In genomic region chr9:136118061-136118366, GRCh38 we compare ENCODE assay signal across 8 cellular contexts. TPM values are rescaled to one million over a fixed set of nuclear protein-coding genes. Genes with fewer than 3 reads are reported as not detected.
DNase-seq lines count a peak whose midpoint lies in the region; ATAC-seq and TF ChIP-seq lines count a peak whose summit lies in the region.

No MANE protein-coding gene starts in this region.

- TF ChIP-seq POLR2A in ovary (IDR thresholded peaks at IDR 0.05) = no peak

- H3K4me3 ChIP-seq in LNCaP clone FGC (ENCODE audit: low read depth, low read length) (peak overlapping the region; percentile 64), endocrine pancreas (ENCODE audit: control insufficient read depth, insufficient read depth, low read length) (no peak overlapping the region), ovary (peak overlapping the region; percentile 73)

- 0% methylated on average over 9 to 36 of the region's 36 CpGs for WGBS in ovary, 3 donors

- no peaks in the 10 kb centered on the region for H3K36me3 ChIP-seq in endocrine pancreas (ENCODE audit: control insufficient read depth, insufficient read depth, low read length)
- H3K36me3 ChIP-seq in ovary = no peaks in the 10 kb centered on the region

- DNase-seq in LNCaP clone FGC (ENCODE audit: low read depth) (no peak), ovary (no peak), AML-193 (lab: John Stamatoyannopoulos, UW) (no peak), sciatic nerve (ENCODE audit: low spot score) (no peak), HT-29 (ENCODE audit: low spot score) (no peak), putamen (ENCODE audit: low spot score) (no peak)

- peak overlapping the region; percentile 73 for H3K9ac ChIP-seq in endocrine pancreas (ENCODE audit: control insufficient read depth, insufficient read depth, low read length)

- ATAC-seq in GM19395 (IDR thresholded peaks at IDR 0.05; ENCODE audit: unreplicated experiment) = peak; percentile 13
- no peak for ATAC-seq in sciatic nerve

- TF ChIP-seq CTCF in LNCaP clone FGC (IDR thresholded peaks at IDR 0.05; ENCODE audit: control insufficient read depth, extremely low read depth, insufficient read depth) (no peak), ovary (IDR thresholded peaks at IDR 0.05) (no peak)

- H3K27me3 ChIP-seq in endocrine pancreas (ENCODE audit: control insufficient read depth, insufficient read depth, low read length) = no peaks in the 10 kb centered on the region
- no peaks in the 10 kb centered on the region for H3K27me3 ChIP-seq in ovary

- intact Hi-C loops in ovary (cut with DNase I) = no loop called here
- intact Hi-C loops in sciatic nerve (cut with DNase I) = no loop called here

- H3K9me3 ChIP-seq in endocrine pancreas (ENCODE audit: control insufficient read depth, low read length) (no peaks in the 10 kb centered on the region), ovary (no peaks in the 10 kb centered on the region)

- H3K4me1 ChIP-seq in endocrine pancreas (ENCODE audit: control insufficient read depth, insufficient read depth, low read length) (no peaks in the 10 kb centered on the region), ovary (ENCODE audit: insufficient read depth) (peaks cover 5% of the 10 kb centered on the region)

- TF ChIP-seq EP300 in ovary (IDR thresholded peaks at IDR 0.05) = no peak

- peak overlapping the region; percentile 76 to 95 for H3K27ac ChIP-seq in ovary

RNA-seq across cellular contexts. Expression of gene TMEM250, which starts 0.7 kb away (rescaled TPM):
- 10 to 100 TPM; 13.8 to 35.2 (median 26.2) TPM for total RNA-seq in ovary
- 10 to 100 TPM in 1 of 2 donors, 1 to 10 TPM in 1; 3.7 to 19.3 TPM for polyA plus RNA-seq in ovary
- 23.0 TPM for total RNA-seq in sciatic nerve
- total RNA-seq in HT-29 (2014; rRNA removed; shearing (Covaris generic)) = 93.4 and 109 TPM in 2 replicates

RNA-seq across cellular contexts. Expression of gene NACC2, which starts 22.9 kb away (rescaled TPM):
- total RNA-seq in ovary (10 to 100 TPM; 14.3 to 47.0 (median 29.8) TPM), sciatic nerve (56.8 TPM)
- 1 to 10 TPM; 7.0 to 7.6 TPM for polyA plus RNA-seq in ovary
- total RNA-seq in HT-29 (2014; rRNA removed; shearing (Covaris generic)) = 32.6 and 38.1 TPM in 2 replicates
